Comparison of ENCODE assay signal across 8 cellular contexts in the genomic region with DNA sequence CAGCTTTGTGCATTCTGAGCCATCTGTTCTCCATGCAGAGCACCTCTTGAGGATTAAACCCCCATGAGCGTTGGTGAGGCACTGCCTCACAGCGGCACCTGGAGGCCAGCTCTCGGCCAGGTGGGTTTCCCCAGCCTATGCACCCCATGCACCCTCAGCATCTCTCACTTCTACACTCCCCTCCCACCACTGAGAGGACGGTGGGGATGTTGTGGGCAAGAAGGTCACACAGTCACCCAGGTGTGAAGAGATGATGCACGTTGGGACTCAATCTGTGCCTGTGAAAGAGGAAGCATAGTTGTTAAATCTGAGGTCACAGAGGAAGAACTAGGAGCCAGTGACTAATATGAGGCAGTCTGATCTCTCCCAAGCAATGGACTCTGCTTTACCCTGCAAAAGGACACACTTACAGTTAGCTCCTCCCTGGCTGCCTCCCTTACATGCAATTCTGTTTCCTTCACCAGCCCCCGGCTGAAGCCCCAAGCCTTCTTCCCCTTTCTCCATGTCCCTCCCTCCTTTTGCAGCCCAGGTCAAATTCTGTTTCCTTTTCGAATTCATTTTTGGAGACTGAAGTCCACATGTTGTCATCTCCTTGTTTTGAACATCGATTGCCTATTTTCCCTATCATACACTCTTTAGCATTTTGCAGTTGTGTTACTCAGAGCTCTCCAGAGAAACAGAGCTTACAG. TPM values are rescaled to one million over a fixed set of nuclear protein-coding genes. Genes with fewer than 3 reads are reported as not detected.
DNase-seq lines count a peak whose midpoint lies in the region; ATAC-seq and TF ChIP-seq lines count a peak whose summit lies in the region.

No MANE protein-coding gene starts in this region.

- 49 to 72% methylated on average over 2 to 5 of the region's 8 CpGs for WGBS in mesodermal cell (ENCODE audit: insufficient coverage in 2 of 2), 2 experiments

- ATAC-seq in HG02852 (IDR thresholded peaks at IDR 0.05; ENCODE audit: unreplicated experiment): peak; percentile 99

- H3K27ac ChIP-seq in mesodermal cell (ENCODE audit: low read depth, low read length, severe bottlenecking) (peak overlapping the region; percentile 10), MM.1S (ENCODE audit: low read length) (no peak overlapping the region)

- no peaks in the 10 kb centered on the region for H4K20me1 ChIP-seq in MM.1S (ENCODE audit: insufficient read depth, low read length)

- no peak overlapping the region for H3K4me2 ChIP-seq in MM.1S (ENCODE audit: low read depth, low read length)

- H3K79me2 ChIP-seq in MM.1S (ENCODE audit: low read length): no peaks in the 10 kb centered on the region

- H3K36me3 ChIP-seq in mesodermal cell (ENCODE audit: control insufficient read depth, insufficient read depth, low read length) (no peaks in the 10 kb centered on the region), MM.1S (replicated peaks; ENCODE audit: insufficient read depth, low read length) (no peaks in the 10 kb centered on the region)

- H2AFZ ChIP-seq in MM.1S (ENCODE audit: low read length): no peak overlapping the region

- DNase-seq in NK-92 treated with Interleukin-12 subunit alpha and Interleukin-12 subunit beta, amount 100 ng/mL, for 24 hours (lab: John Stamatoyannopoulos, UW): peak; percentile 73
- DNase-seq in NK-92 (lab: John Stamatoyannopoulos, UW; ENCODE audit: unreplicated experiment) (no peak), SKM-1 treated with dmso at 0.1 percent for 144 hours (lab: John Stamatoyannopoulos, UW; ENCODE audit: unreplicated experiment) (peak; percentile 87), NCI-H2029 (lab: John Stamatoyannopoulos, UW) (no peak), NCI-H510A treated with DMSO at 0.1 percent for 48 hours (lab: John Stamatoyannopoulos, UW) (no peak), MM.1S (no peak)

- H3F3A ChIP-seq in MM.1S (ENCODE audit: insufficient read depth, low read length): no peaks in the 10 kb centered on the region

- H3K9me3 ChIP-seq in mesodermal cell (ENCODE audit: control insufficient read depth, low read length) (peaks cover 4% of the 10 kb centered on the region), MM.1S (replicated peaks; ENCODE audit: insufficient read depth, low read length) (no peaks in the 10 kb centered on the region)

- no peak for TF ChIP-seq CTCF in MM.1S (IDR thresholded peaks at IDR 0.05; ENCODE audit: low read length)

- no peaks in the 10 kb centered on the region for H3K9me2 ChIP-seq in MM.1S (replicated peaks; ENCODE audit: insufficient read depth, low read length)

- H3K4me1 ChIP-seq in mesodermal cell (ENCODE audit: control insufficient read depth, insufficient read depth, low read length, poor library complexity, severe bottlenecking): no peaks in the 10 kb centered on the region
- H3K4me1 ChIP-seq in MM.1S (ENCODE audit: low read length): no peaks in the 10 kb centered on the region

- no peak overlapping the region for H3K9ac ChIP-seq in MM.1S (ENCODE audit: low read length)

- H3K4me3 ChIP-seq in mesodermal cell (ENCODE audit: extremely low read depth, insufficient read depth, low read length, poor library complexity, severe bottlenecking) (no peak overlapping the region), MM.1S (ENCODE audit: low read length) (no peak overlapping the region)

- no peaks in the 10 kb centered on the region for H3K27me3 ChIP-seq in MM.1S (replicated peaks; ENCODE audit: insufficient read depth, low read length)

RNA-seq across cellular contexts. Expression of gene HS3ST3B1, which starts 58.5 kb away (rescaled TPM):
- 12.2 TPM for polyA plus RNA-seq in mesodermal cell (2013, experiment 1 of 2)
- 9.6 TPM for polyA plus RNA-seq in mesodermal cell (2013, experiment 2 of 2)

Comparison
In these comparisons a context has a peak if more than half of its experiments do, and no peak if none do; other contexts are left out.
1. DNase-seq: peak in NK-92 treated with Interleukin-12 subunit alpha and Interleukin-12 subunit beta, amount 100 ng/mL, for 24 hours (single experiment) and SKM-1 treated with dmso at 0.1 percent for 144 hours (single experiment); none in NK-92 (single experiment), NCI-H2029 (single experiment), NCI-H510A treated with DMSO at 0.1 percent for 48 hours (single experiment) and MM.1S (single experiment).